28 cellular contexts compared by ENCODE assay signal in the genomic region with DNA sequence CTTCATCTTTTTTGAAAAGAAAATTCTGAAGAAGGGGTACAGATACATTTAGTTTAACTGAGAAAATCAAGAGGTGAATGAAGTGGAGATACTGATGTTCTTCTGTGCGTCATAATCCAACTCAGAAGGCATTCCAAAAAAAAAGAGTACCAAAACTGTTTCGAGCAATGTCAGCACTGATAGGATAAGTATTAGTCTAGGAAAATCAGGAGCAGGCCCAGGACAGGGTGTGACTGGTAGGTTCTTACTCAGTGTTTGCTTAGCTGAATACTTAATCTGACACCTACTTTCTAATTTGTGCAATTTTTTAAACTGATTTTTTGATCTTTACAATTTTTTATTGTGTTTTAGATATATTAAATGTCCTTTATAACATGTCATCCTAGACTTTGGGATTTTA. TPM values are rescaled to one million over a fixed set of nuclear protein-coding genes. Genes with fewer than 3 reads are reported as not detected.
DNase-seq lines count a peak whose midpoint lies in the region; ATAC-seq, FAIRE-seq and TF ChIP-seq lines count a peak whose summit lies in the region.
"Had no signal": no experiment of that assay in that cellular context is flagged by ENCODE, and none has a peak within 500 bp of the region (broad histone marks: within the 10 kb centered on the region; RNA-seq: fewer than 3 reads in every experiment).

No MANE protein-coding gene starts in this region.

- no peak for TF ChIP-seq CTCF in CD4-positive, alpha-beta T cell (IDR thresholded peaks at IDR 0.05)
- no peak for TF ChIP-seq CTCF in keratinocyte (optimal IDR thresholded peaks at IDR 0.05 in 1 of 3, IDR thresholded peaks at IDR 0.05 in 1 of 3, conservative IDR thresholded peaks at IDR 0.05 in 1 of 3; ENCODE audit: extremely low read depth in 1 of 3, insufficient read depth in 2 of 3, low read length in 3 of 3)

- CTCF ChIA-PET in CD4-positive, alpha-beta T cell (lab: Charles Lee) = no interaction called here

- H3K9ac ChIP-seq in keratinocyte (ENCODE audit: control insufficient read depth, extremely low read depth, insufficient read depth, low read length) = no peak overlapping the region

- no peak overlapping the region for H2AFZ ChIP-seq in keratinocyte (ENCODE audit: control insufficient read depth, low read length)

- peak overlapping the region; percentile 28 for H3K4me3 Mint-ChIP-seq in activated T-cell treated with anti-CD3 and anti-CD28 coated beads, Interleukin-2, amount 50 U/mL, for 24 hours
- H3K4me3 Mint-ChIP-seq in CD4-positive, alpha-beta T cell = peak overlapping the region; percentile 23
- peak overlapping the region; percentile 9 for H3K4me3 Mint-ChIP-seq in activated naive CD8-positive, alpha-beta T cell treated with anti-CD3 and anti-CD28 coated beads, Interleukin-2, amount 50 U/mL, for 24 hours
- H3K4me3 Mint-ChIP-seq: CD14-positive monocyte had no signal

- peaks cover 61% of the 10 kb centered on the region for H3K4me1 ChIP-seq in keratinocyte (ENCODE audit: control insufficient read depth, extremely low read depth, insufficient read depth, low read length)

- H3K9me3 Mint-ChIP-seq in activated T-cell treated with anti-CD3 and anti-CD28 coated beads, Interleukin-2, amount 50 U/mL, for 24 hours = no peaks in the 10 kb centered on the region
- H3K9me3 Mint-ChIP-seq in CD4-positive, alpha-beta T cell = no peaks in the 10 kb centered on the region
- H3K9me3 Mint-ChIP-seq in activated naive CD8-positive, alpha-beta T cell treated with anti-CD3 and anti-CD28 coated beads, Interleukin-2, amount 50 U/mL, for 24 hours = no peaks in the 10 kb centered on the region
- H3K9me3 Mint-ChIP-seq: CD14-positive monocyte; naive thymus-derived CD8-positive, alpha-beta T cell had no signal

- no peaks in the 10 kb centered on the region for H3K27me3 ChIP-seq in CD4-positive, alpha-beta T cell (ENCODE audit: control insufficient read depth, insufficient read depth, low read length)
- no peaks in the 10 kb centered on the region for H3K27me3 ChIP-seq in keratinocyte (ENCODE audit: control insufficient read depth, extremely low read depth, insufficient read depth, low read length)
- H3K27me3 ChIP-seq: body of pancreas, SJCRH30, testis had no signal

- peak overlapping the region; percentile 30 for H3K27ac Mint-ChIP-seq in activated T-cell treated with anti-CD3 and anti-CD28 coated beads, Interleukin-2, amount 50 U/mL, for 24 hours
- no peak overlapping the region for H3K27ac Mint-ChIP-seq in CD4-positive, alpha-beta T cell
- H3K27ac Mint-ChIP-seq in activated naive CD8-positive, alpha-beta T cell treated with anti-CD3 and anti-CD28 coated beads, Interleukin-2, amount 50 U/mL, for 24 hours = no peak overlapping the region
- H3K27ac Mint-ChIP-seq: CD14-positive monocyte had no signal

- H3K9me1 ChIP-seq in keratinocyte (ENCODE audit: control insufficient read depth, extremely low read depth, insufficient read depth, low read length) = no peaks in the 10 kb centered on the region

- H3K36me3 Mint-ChIP-seq in activated T-cell treated with anti-CD3 and anti-CD28 coated beads, Interleukin-2, amount 50 U/mL, for 24 hours (ENCODE audit: low read depth) = peaks cover 77% of the 10 kb centered on the region
- H3K36me3 Mint-ChIP-seq in CD4-positive, alpha-beta T cell (ENCODE audit: low read depth) = peaks cover 14% of the 10 kb centered on the region
- peaks cover 54% of the 10 kb centered on the region for H3K36me3 Mint-ChIP-seq in activated naive CD8-positive, alpha-beta T cell treated with anti-CD3 and anti-CD28 coated beads, Interleukin-2, amount 50 U/mL, for 24 hours (ENCODE audit: low read depth)

- no peak for FAIRE-seq in keratinocyte (lab: Jason Lieb, UNC)
- FAIRE-seq: GM19239, H1, urothelium cell line had no signal

- no peaks in the 10 kb centered on the region for H3K36me3 ChIP-seq in keratinocyte (ENCODE audit: control insufficient read depth in 2 of 2, extremely low read depth in 1 of 2, insufficient read depth in 2 of 2, low read length in 2 of 2)
- H3K36me3 ChIP-seq: lower lobe of right lung had no signal

- intact Hi-C loops in CD4-positive, alpha-beta T cell (cut with DNase I, micrococcal nuclease) = loop anchor here in 1 of 2 experiments (5.0 kb wide), 1 partner anchor 647 kb away; a partner anchor contains a TSS

- no peak for DNase-seq in activated T-cell treated with anti-CD3 and anti-CD28 coated beads, Interleukin-2, amount 50 U/mL, for 24 hours
- no peak for DNase-seq in activated T-cell treated with anti-CD3 and anti-CD28 coated beads, Interleukin-2, amount 50 U/mL, for 48 hours
- no peak for DNase-seq in CD4-positive, alpha-beta T cell
- DNase-seq in activated naive CD8-positive, alpha-beta T cell treated with anti-CD3 and anti-CD28 coated beads, Interleukin-2, amount 50 U/mL, for 24 hours = no peak
- DNase-seq in keratinocyte (ENCODE audit: low read depth, low spot score) (no peak), activated gamma-delta T cell treated with Interleukin-2 at 50 U/mL for 16 hours (no peak)
- DNase-seq in stimulated activated CD4-positive, alpha-beta T cell treated with anti-CD3 and anti-CD28 coated beads, Interleukin-4, amount 100 ng/mL, for 4 hours = no peak
- DNase-seq: activated CD4-positive, alpha-beta T cell treated with anti-CD3 and anti-CD28 coated beads for 48 hours; body of pancreas; IMR-90; kidney glomerular epithelial cell; lower lobe of right lung; naive thymus-derived CD8-positive, alpha-beta T cell; NCI-H1436 treated with DMSO at 0.1 percent for 48 hours; NCI-H345; NCI-H774; nucleus accumbens; SJCRH30; stimulated activated naive CD4-positive, alpha-beta T cell treated with Interleukin-2 at 50 U/mL for 16 hours; T1000; testis had no signal

- H3K27ac ChIP-seq in CD4-positive, alpha-beta T cell (ENCODE audit: low read depth, low read length) = no peak overlapping the region
- peak overlapping the region; percentile 37 for H3K27ac ChIP-seq in keratinocyte (ENCODE audit: control insufficient read depth, insufficient read depth, low read length)
- H3K27ac ChIP-seq: body of pancreas, lower lobe of right lung, SJCRH30, skin epidermis, testis, VCaP had no signal

- peak overlapping the region; percentile 7 for H3K4me2 ChIP-seq in keratinocyte (ENCODE audit: control insufficient read depth, extremely low read depth, insufficient read depth, low read depth, low read length)

- H3K79me2 ChIP-seq in keratinocyte (ENCODE audit: control insufficient read depth, insufficient read depth, low read length) = peaks cover 84% of the 10 kb centered on the region

- no peaks in the 10 kb centered on the region for H3K9me3 ChIP-seq in CD4-positive, alpha-beta T cell (ENCODE audit: control insufficient read depth, low read length)
- no peaks in the 10 kb centered on the region for H3K9me3 ChIP-seq in keratinocyte (ENCODE audit: control insufficient read depth, low read depth, low read length)
- H3K9me3 ChIP-seq: body of pancreas, lower lobe of right lung, SJCRH30, testis had no signal

- H4K20me1 ChIP-seq in keratinocyte (ENCODE audit: control insufficient read depth, extremely low read depth, insufficient read depth, low read length) = peaks cover 6% of the 10 kb centered on the region

- peaks cover 68% of the 10 kb centered on the region for H3K4me1 Mint-ChIP-seq in activated T-cell treated with anti-CD3 and anti-CD28 coated beads, Interleukin-2, amount 50 U/mL, for 24 hours (ENCODE audit: low read depth)
- peaks cover 75% of the 10 kb centered on the region for H3K4me1 Mint-ChIP-seq in CD4-positive, alpha-beta T cell (ENCODE audit: low read depth)
- peaks cover 72% of the 10 kb centered on the region for H3K4me1 Mint-ChIP-seq in activated naive CD8-positive, alpha-beta T cell treated with anti-CD3 and anti-CD28 coated beads, Interleukin-2, amount 50 U/mL, for 24 hours

- POLR2A ChIA-PET in CD4-positive, alpha-beta T cell (lab: Charles Lee) = no interaction called here

- dilution Hi-C loops in keratinocyte (cut with MboI; ENCODE audit: extremely low pct_ligation_motif_present, low sequenced_read_pairs) = no loop called here

- no peak for ATAC-seq in CD4-positive, alpha-beta T cell (ENCODE audit: poor library complexity)
- ATAC-seq in activated naive CD8-positive, alpha-beta T cell treated with anti-CD3 and anti-CD28 coated beads, Interleukin-2, amount 50 U/mL, for 24 hours = no peak
- ATAC-seq in GM19455 (IDR thresholded peaks at IDR 0.05; ENCODE audit: unreplicated experiment) = no peak
- ATAC-seq: body of pancreas; lower lobe of right lung; naive thymus-derived CD8-positive, alpha-beta T cell had no signal

- H3K27me3 Mint-ChIP-seq in activated T-cell treated with anti-CD3 and anti-CD28 coated beads, Interleukin-2, amount 50 U/mL, for 24 hours = no peaks in the 10 kb centered on the region
- no peaks in the 10 kb centered on the region for H3K27me3 Mint-ChIP-seq in CD4-positive, alpha-beta T cell
- H3K27me3 Mint-ChIP-seq in activated naive CD8-positive, alpha-beta T cell treated with anti-CD3 and anti-CD28 coated beads, Interleukin-2, amount 50 U/mL, for 24 hours = no peaks in the 10 kb centered on the region
- H3K27me3 Mint-ChIP-seq: naive thymus-derived CD8-positive, alpha-beta T cell had no signal

- H3K4me3 ChIP-seq in keratinocyte (ENCODE audit: control insufficient read depth in 2 of 3, extremely low read depth in 1 of 3, insufficient read depth in 2 of 3, low read depth in 1 of 3, low read length in 3 of 3) = no peak overlapping the region
- H3K4me3 ChIP-seq: body of pancreas, lower lobe of right lung, SJCRH30, skin epidermis, testis had no signal

RNA-seq across cellular contexts. Expression of a gene that starts 4.3 kb away (rescaled TPM):
- 10 to 100 TPM; 15.1 to 17.2 TPM for total RNA-seq in CD4-positive, alpha-beta T cell
- 49.5 to 89.1 TPM (median 65.7 TPM) in 3 replicates for polyA plus RNA-seq in keratinocyte
- polyA plus RNA-seq in keratinocyte (2011; ENCODE audit: low read depth) = 114 TPM
- 76.6 and 85.1 TPM in 2 replicates for polyA plus RNA-seq in keratinocyte (2011; cell fraction: cytosol; rRNA removed)
- 67.3 and 72.4 TPM in 2 replicates for polyA plus RNA-seq in keratinocyte (2011; cell fraction: nucleus; rRNA removed)
- polyA plus RNA-seq in keratinocyte (2012; ENCODE audit: low replicate concordance) = 57.9 and 63.0 TPM in 2 replicates
- polyA minus RNA-seq in keratinocyte = 18.0 to 58.3 TPM (median 39.3 TPM) in 3 replicates
- polyA minus RNA-seq in keratinocyte (2011; cell fraction: cytosol; rRNA and poly(A)+ RNA removed) = 21.9 TPM
- 13.2 and 33.8 TPM in 2 replicates for polyA minus RNA-seq in keratinocyte (2011; cell fraction: nucleus; rRNA and poly(A)+ RNA removed)

RNA-seq across cellular contexts. Expression of a gene that starts 4.7 kb away (rescaled TPM):
- total RNA-seq in CD4-positive, alpha-beta T cell = 1 to 10 TPM; 3.3 to 5.1 TPM
- 9.5 to 13.3 TPM (median 10.0 TPM) in 3 replicates for polyA plus RNA-seq in keratinocyte
- 7.3 TPM for polyA plus RNA-seq in keratinocyte (2011; ENCODE audit: low read depth)
- polyA plus RNA-seq in keratinocyte (2011; cell fraction: cytosol; rRNA removed) = 5.6 and 9.8 TPM in 2 replicates
- polyA plus RNA-seq in keratinocyte (2011; cell fraction: nucleus; rRNA removed) = 14.5 and 15.6 TPM in 2 replicates
- 4.1 and 7.6 TPM in 2 replicates for polyA plus RNA-seq in keratinocyte (2012; ENCODE audit: low replicate concordance)
- polyA minus RNA-seq in keratinocyte = 2.4 to 12.7 TPM (median 7.5 TPM) in 3 replicates
- 5.0 TPM for polyA minus RNA-seq in keratinocyte (2011; cell fraction: cytosol; rRNA and poly(A)+ RNA removed)
- polyA minus RNA-seq in keratinocyte (2011; cell fraction: nucleus; rRNA and poly(A)+ RNA removed) = 4.5 and 8.1 TPM in 2 replicates
